28 cellular contexts compared by ENCODE assay signal in the genomic region with DNA sequence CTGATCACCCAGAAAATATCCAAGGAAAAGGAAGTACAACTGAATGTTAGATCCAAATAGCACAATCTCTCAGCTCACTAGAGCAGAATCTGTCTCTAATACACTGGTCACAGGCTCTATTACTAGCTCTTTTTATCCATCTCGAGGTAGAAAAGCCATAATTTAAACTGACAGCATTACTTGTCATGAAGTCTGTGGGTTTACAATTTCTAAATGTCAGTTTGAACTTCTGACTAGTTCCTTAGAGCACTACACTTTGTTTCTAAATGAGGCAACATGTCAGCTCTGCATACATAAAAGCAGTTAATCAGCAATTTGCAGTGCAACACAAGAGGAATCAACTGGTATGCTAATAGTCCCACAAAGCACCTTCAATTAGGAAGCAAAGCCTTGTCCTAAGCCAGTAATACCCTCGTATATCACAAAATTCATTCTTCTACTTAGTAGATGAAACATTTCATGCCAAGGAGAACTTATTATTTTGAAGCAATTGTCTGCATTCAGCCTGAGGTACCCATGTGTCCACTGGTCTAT.
DNase-seq lines count a peak whose midpoint lies in the region; ATAC-seq, FAIRE-seq and TF ChIP-seq lines count a peak whose summit lies in the region.
"Had no signal": no experiment of that assay in that cellular context is flagged by ENCODE, and none has a peak within 500 bp of the region (broad histone marks: within the 10 kb centered on the region; RNA-seq: fewer than 3 reads in every experiment).

No MANE protein-coding gene starts in this region.

- no peak for ATAC-seq in K562
- no peak for ATAC-seq in HG03045 (IDR thresholded peaks at IDR 0.05; ENCODE audit: unreplicated experiment)
- ATAC-seq: Panc1, T-cell had no signal

- H3K9me3 ChIP-seq in K562 (replicated peaks; ENCODE audit: control insufficient read depth, insufficient read depth, low read depth, low read length) = no peaks in the 10 kb centered on the region

- no peaks in the 10 kb centered on the region for H4K20me1 ChIP-seq in K562 (replicated peaks; ENCODE audit: control insufficient read depth, insufficient read depth, low read length)

- DNase-seq in NCI-H146 treated with DMSO at 0.1 percent for 48 hours (lab: John Stamatoyannopoulos, UW; ENCODE audit: unreplicated experiment) (peak; percentile 9), NCI-H146 (lab: John Stamatoyannopoulos, UW) (no peak), MV-4-11 (lab: John Stamatoyannopoulos, UW) (peak; percentile 68), K562 (ENCODE audit: extremely low read depth in 1 of 4, low spot score in 3 of 4) (no peak), putamen (ENCODE audit: low spot score) (peak; percentile 22), lower leg skin (ENCODE audit: low spot score in 2 of 2) (no peak)
- no peak for DNase-seq in stimulated activated CD4-positive, alpha-beta T cell treated with anti-CD3 and anti-CD28 coated beads, Interleukin-15, amount 100 ng/mL, for 24 hours
- DNase-seq: 8988T; ACHN; CD4-positive, CD25-positive, alpha-beta regulatory T cell; DMS53; GOT3; HCEC 1CT; IMR-90; MM.1S; NCI-H1048; NCI-H1417; NCI-H187; NCI-H2081 treated with DMSO at 0.1 percent for 48 hours; NCI-H446 treated with DMSO at 0.1 percent for 48 hours; NCI-H526 treated with DMSO at 0.1 percent for 48 hours; NK-92 treated with Interleukin-12 subunit alpha and Interleukin-12 subunit beta, amount 100 ng/mL, for 24 hours; SHP77; T-cell had no signal

- no peak overlapping the region for H2AFZ ChIP-seq in K562 (ENCODE audit: low read depth, low read length)

- H3K27me3 ChIP-seq in K562 (ENCODE audit: control insufficient read depth in 2 of 2, insufficient read depth in 2 of 2, low read length in 2 of 2) = no peaks in the 10 kb centered on the region

- intact Hi-C loops in K562 (cut with micrococcal nuclease) = no loop called here
- intact Hi-C loops in lower leg skin (cut with DNase I; ENCODE audit: low total_unique reads) = no loop called here

- no peak for TF ChIP-seq EP300 in K562 (IDR thresholded peaks at IDR 0.05; ENCODE audit: low read length)

- H3K4me1 ChIP-seq in K562 (replicated peaks in 1 of 2; ENCODE audit: control insufficient read depth in 2 of 2, insufficient read depth in 2 of 2, low read length in 2 of 2) = no peaks in the 10 kb centered on the region

- H3K4me2 ChIP-seq in K562 (ENCODE audit: insufficient read depth, low read length) = no peak overlapping the region
- H3K4me2 ChIP-seq: KMS-11 had no signal

- H3K27ac ChIP-seq in K562 (ENCODE audit: extremely low read depth, low read depth, low read length) = no peak overlapping the region
- H3K27ac ChIP-seq: KMS-11, RWPE1 had no signal

- 4% methylated on average over 2 of the region's 2 CpGs for WGBS in K562 (ENCODE audit: insufficient coverage, low coverage, missing lambda C conversion rate)
- 64 to 72% methylated on average over 2 of the region's 2 CpGs for WGBS in lower leg skin, 2 donors

- no peak overlapping the region for H3K4me3 ChIP-seq in K562
- H3K4me3 ChIP-seq in lower leg skin (ENCODE audit: low read depth, poor library complexity, severe bottlenecking) = no peak overlapping the region

- no peak for FAIRE-seq in K562 (lab: Jason Lieb, UNC)

- POLR2A ChIA-PET in K562 (lab: Yijun Ruan, JAX) = interaction anchor here (1.1 to 1.7 kb wide), 2 partner anchors 12 to 15 kb away, joined by 4 read pairs; no protein-coding TSS in a partner anchor

- no peaks in the 10 kb centered on the region for H3K9me1 ChIP-seq in K562 (ENCODE audit: control insufficient read depth, insufficient read depth, low read length)

- H3K36me3 ChIP-seq in K562 (ENCODE audit: control insufficient read depth, insufficient read depth, low read length) = no peaks in the 10 kb centered on the region

- no TSS peak for BruUV-seq in K562 (replicated peaks; lab: Mats Ljungman, UMichigan)

- TF ChIP-seq RAD21 in K562 (CRISPR knock-in tag; conservative IDR thresholded peaks at IDR 0.05 in 1 of 2, IDR thresholded peaks at IDR 0.05 in 1 of 2) = no peak

- no peak overlapping the region for H3K9ac ChIP-seq in K562 (ENCODE audit: insufficient read depth in 1 of 2, low read depth in 2 of 2, low read length in 2 of 2)
- H3K9ac ChIP-seq: KMS-11 had no signal

- CTCF ChIA-PET in K562 (lab: Yijun Ruan, JAX; ENCODE audit: low intra/inter-chr PET ratio) = no interaction called here

- TF ChIP-seq CTCF in K562 (IDR thresholded peaks at IDR 0.05 in 2 of 3, conservative IDR thresholded peaks at IDR 0.05 in 1 of 3; ENCODE audit: insufficient read depth in 2 of 3, low read depth in 1 of 3, low read length in 3 of 3) (no peak), lower leg skin (IDR thresholded peaks at IDR 0.05) (no peak)

- in situ Hi-C loops in K562 (cut with MboI) = no loop called here

- no peak for TF ChIP-seq POLR2A in K562 (conservative IDR thresholded peaks at IDR 0.05)
- TF ChIP-seq POLR2A in lower leg skin (IDR thresholded peaks at IDR 0.05) = no peak

- H3K79me2 ChIP-seq in K562 (ENCODE audit: control insufficient read depth, insufficient read depth, low read length) = no peaks in the 10 kb centered on the region

TF ChIP-seq in K562, 482 proteins besides CTCF, POLR2A, EP300 and RAD21:
- TF ChIP-seq MEIS2 (IDR thresholded peaks at IDR 0.05; ENCODE audit: partially characterized antibody) (peak; percentile 68), FOXJ3 (CRISPR knock-in tag; IDR thresholded peaks at IDR 0.05) (no peak), PBX2 (CRISPR knock-in tag; IDR thresholded peaks at IDR 0.05; ENCODE audit: low read depth) (no peak), PBX2 (tag; conservative IDR thresholded peaks at IDR 0.05; ENCODE audit: low read depth) (0 out of 2 replicates have a peak, but pooled peaks have one; percentile 22)

Comparison
In these comparisons a context has a peak if more than half of its experiments do, and no peak if none do; other contexts are left out.
1. DNase-seq: peak in NCI-H146 treated with DMSO at 0.1 percent for 48 hours (single experiment), MV-4-11 (single experiment) and putamen (single experiment); none in NCI-H146 (single experiment), K562 (0 of 4), lower leg skin (0 of 2) and stimulated activated CD4-positive, alpha-beta T cell treated with anti-CD3 and anti-CD28 coated beads, Interleukin-15, amount 100 ng/mL, for 24 hours (single experiment).